ENCODE assay signal across 8 cellular contexts in the genomic region with DNA sequence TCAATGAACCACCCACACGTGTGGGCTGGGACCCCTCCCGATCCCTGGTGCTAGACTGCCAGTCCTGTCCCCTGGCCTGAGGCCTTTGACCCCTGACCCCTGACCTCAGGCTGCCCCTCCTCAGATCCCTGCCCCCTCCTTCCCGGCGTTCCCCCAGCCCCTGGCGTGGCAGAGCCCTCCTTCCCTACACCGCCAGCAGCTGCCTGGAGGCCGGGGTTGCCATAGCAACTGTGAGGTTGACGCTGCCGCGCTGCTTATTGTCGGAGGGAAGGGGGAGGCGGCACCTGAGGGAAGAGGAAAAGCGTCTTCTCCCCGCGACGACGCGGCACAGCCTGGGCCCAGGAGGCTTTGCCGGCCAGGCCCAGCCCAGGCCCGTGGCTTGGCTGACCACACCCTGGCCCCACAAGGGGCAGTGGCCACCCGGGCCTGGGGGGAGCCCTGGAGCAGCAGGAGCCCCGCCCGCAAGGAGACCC.
DNase-seq lines count a peak whose midpoint lies in the region; ATAC-seq, FAIRE-seq and TF ChIP-seq lines count a peak whose summit lies in the region.

No MANE protein-coding gene starts in this region.

- no peak for TF ChIP-seq CTCF in HL-60 (IDR thresholded peaks at IDR 0.05; ENCODE audit: insufficient read depth, low read length)

- no peak for ATAC-seq in GM18873 (IDR thresholded peaks at IDR 0.05; ENCODE audit: low FRiP score, unreplicated experiment)
- ATAC-seq in GM21515 (IDR thresholded peaks at IDR 0.05; ENCODE audit: unreplicated experiment), result no peak

- no peak overlapping the region for H3K27ac ChIP-seq in HL-60 (replicated peaks)

- H3K27me3 ChIP-seq in HL-60 (ENCODE audit: insufficient read depth, poor library complexity, severe bottlenecking), result peaks cover 10% of the 10 kb centered on the region

- DNase-seq in HL-60 (ENCODE audit: low read depth in 1 of 2, low spot score in 1 of 2) (peak; percentile 79 to 88), NCI-H774 (lab: John Stamatoyannopoulos, UW) (peak; percentile 55), fibroblast of the conjunctiva (ENCODE audit: low read depth) (peak; percentile 49), non-pigmented ciliary epithelial cell (ENCODE audit: low read depth) (peak; percentile 44), HTR-8/SVneo (ENCODE audit: insufficient read length, low spot score) (no peak)
- DNase-seq in stimulated activated CD4-positive, alpha-beta T cell treated with anti-CD3 and anti-CD28 coated beads, Interleukin-4, amount 100 ng/mL, for 1 hour, result no peak

- FAIRE-seq in HTR-8/SVneo (lab: Jason Lieb, UNC), result no peak

- H3K4me3 ChIP-seq in HL-60 (replicated peaks; ENCODE audit: insufficient read depth, low read length), result peak overlapping the region; percentile 13

Comparison
In these comparisons a context has a peak if more than half of its experiments do, and no peak if none do; other contexts are left out.
1. DNase-seq: peak in HL-60 (2 of 2), NCI-H774 (single experiment), fibroblast of the conjunctiva (single experiment) and non-pigmented ciliary epithelial cell (single experiment); none in HTR-8/SVneo (single experiment) and stimulated activated CD4-positive, alpha-beta T cell treated with anti-CD3 and anti-CD28 coated beads, Interleukin-4, amount 100 ng/mL, for 1 hour (single experiment).